In the genomic region with DNA sequence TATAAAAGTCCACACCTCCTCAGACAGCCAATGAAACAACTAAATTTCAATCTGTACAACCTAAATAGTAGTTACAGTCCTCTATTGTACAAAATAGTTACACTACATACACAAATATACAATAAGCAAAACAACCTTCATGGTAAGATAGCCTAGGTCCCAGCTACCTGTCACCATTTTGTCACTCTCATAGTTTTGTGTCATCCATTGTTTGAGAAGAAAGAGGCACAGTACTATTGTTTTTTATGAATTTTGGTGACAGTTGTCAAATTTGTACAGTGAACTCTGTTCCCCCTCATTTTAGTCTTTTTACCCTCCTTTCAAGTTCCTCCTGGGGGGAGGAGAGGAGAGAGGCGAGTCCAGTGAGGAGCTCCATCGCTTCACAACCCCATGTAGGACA, we compare ENCODE assay signal across 10 cellular contexts.
DNase-seq lines count a peak whose midpoint lies in the region; ATAC-seq and TF ChIP-seq lines count a peak whose summit lies in the region.
"Had no signal": no experiment of that assay in that cellular context is flagged by ENCODE, and none has a peak within 500 bp of the region (broad histone marks: within the 10 kb centered on the region; RNA-seq: fewer than 3 reads in every experiment).

No MANE protein-coding gene starts in this region.

- peaks cover 16% of the 10 kb centered on the region for H3K36me3 ChIP-seq in OCI-LY1 (ENCODE audit: insufficient read depth, low read length)
- H3K36me3 ChIP-seq in esophagus (ENCODE audit: control insufficient read depth in 2 of 2, insufficient read depth in 2 of 2, low read length in 1 of 2) = peaks cover 3 to 6% of the 10 kb centered on the region in 2 donors
- H3K36me3 ChIP-seq in neural cell (ENCODE audit: insufficient read depth, low read length) = peaks cover 5% of the 10 kb centered on the region

- H3K27ac ChIP-seq in 22Rv1 (peak overlapping the region; percentile 97), OCI-LY1 (ENCODE audit: low read depth, low read length, poor library complexity, severe bottlenecking) (peak overlapping the region; percentile 20), esophagus (ENCODE audit: low read depth in 2 of 2, low read length in 1 of 2) (no peak overlapping the region), neural cell (ENCODE audit: low read length) (peak overlapping the region; percentile 99)

- no peaks in the 10 kb centered on the region for H3F3A ChIP-seq in OCI-LY1 (ENCODE audit: insufficient read depth, low read length)
- peaks cover 7% of the 10 kb centered on the region for H3F3A ChIP-seq in neural cell (ENCODE audit: insufficient read depth, low read length, poor library complexity, severe bottlenecking)

- no peaks in the 10 kb centered on the region for H3K9me3 ChIP-seq in OCI-LY1 (ENCODE audit: low read length)
- no peaks in the 10 kb centered on the region for H3K9me3 ChIP-seq in esophagus (ENCODE audit: control insufficient read depth in 2 of 2, insufficient read depth in 1 of 2, low read depth in 1 of 2, low read length in 1 of 2)
- H3K9me3 ChIP-seq in neural cell (ENCODE audit: low read length) = no peaks in the 10 kb centered on the region

- H3K9ac ChIP-seq in OCI-LY1 (ENCODE audit: low read length) = no peak overlapping the region
- H3K9ac ChIP-seq in neural cell (ENCODE audit: low read length) = peak overlapping the region; percentile 85

- H3K4me3 ChIP-seq in OCI-LY1 (ENCODE audit: low read depth, low read length, poor library complexity, severe bottlenecking) (no peak overlapping the region), esophagus (ENCODE audit: low read depth in 1 of 2, low read length in 2 of 2) (peak overlapping the region; percentile 30 to 88), neural cell (ENCODE audit: low read length) (peak overlapping the region; percentile 74)

- intact Hi-C loops in sciatic nerve (cut with DNase I) = loop anchor here (10.0 kb wide), 2 partner anchors 389 to 529 kb away; no protein-coding TSS in a partner anchor

- H3K4me2 ChIP-seq in OCI-LY1 (ENCODE audit: low read length) (no peak overlapping the region), neural cell (ENCODE audit: low read length) (peak overlapping the region; percentile 98)

- no peak for TF ChIP-seq EP300 in neural cell (conservative IDR thresholded peaks at IDR 0.05; ENCODE audit: poor library complexity, severe bottlenecking)

- WGBS in esophagus, 2 donors = 59 to 68% methylated on average over 2 of the region's 2 CpGs

- TF ChIP-seq RAD21 in neural cell (conservative IDR thresholded peaks at IDR 0.05) = no peak

- H3K27me3 ChIP-seq in OCI-LY1 (ENCODE audit: insufficient read depth, low read length) = no peaks in the 10 kb centered on the region
- no peaks in the 10 kb centered on the region for H3K27me3 ChIP-seq in esophagus (ENCODE audit: control insufficient read depth in 1 of 2, insufficient read depth in 2 of 2, low read length in 2 of 2)
- H3K27me3 ChIP-seq in neural cell (ENCODE audit: insufficient read depth, low read depth, low read length) = no peaks in the 10 kb centered on the region

- DNase-seq in NCI-H524 treated with DMSO at 0.1 percent for 48 hours (lab: John Stamatoyannopoulos, UW) (no peak), NCI-H2171 treated with DMSO at 0.1 percent for 48 hours (lab: John Stamatoyannopoulos, UW) (no peak), sciatic nerve (ENCODE audit: low spot score) (no peak), DMS79 treated with DMSO at 0.1 percent for 48 hours (lab: John Stamatoyannopoulos, UW) (no peak)
- DNase-seq: activated CD4-positive, alpha-beta T cell treated with anti-CD3 and anti-CD28 coated beads, Interleukin-2, amount 10 ng/mL, durations not matched to agents 7 days and 5 days; Karpas-422 had no signal

- no peak overlapping the region for H2AFZ ChIP-seq in OCI-LY1 (ENCODE audit: low read length)
- H2AFZ ChIP-seq in neural cell (ENCODE audit: low read depth, low read length) = no peak overlapping the region

- no peak for TF ChIP-seq CTCF in 22Rv1 (IDR thresholded peaks at IDR 0.05)
- no peak for TF ChIP-seq CTCF in OCI-LY1 (IDR thresholded peaks at IDR 0.05; ENCODE audit: low read length)
- TF ChIP-seq CTCF in neural cell (IDR thresholded peaks at IDR 0.05; ENCODE audit: poor library complexity, severe bottlenecking) = no peak

- H3K9me2 ChIP-seq in OCI-LY1 (ENCODE audit: low read depth, low read length) = no peaks in the 10 kb centered on the region
- no peaks in the 10 kb centered on the region for H3K9me2 ChIP-seq in neural cell (ENCODE audit: insufficient read depth, low read length)

- H3K79me2 ChIP-seq in OCI-LY1 (ENCODE audit: insufficient read depth, low read length) = no peaks in the 10 kb centered on the region
- peaks cover 47% of the 10 kb centered on the region for H3K79me2 ChIP-seq in neural cell (replicated peaks; ENCODE audit: insufficient read depth, low read length)

- no peak for ATAC-seq in sciatic nerve

- H4K20me1 ChIP-seq in OCI-LY1 (ENCODE audit: insufficient read depth, low read length) (no peaks in the 10 kb centered on the region), neural cell (ENCODE audit: insufficient read depth) (peaks cover 18% of the 10 kb centered on the region)

- peaks cover 23% of the 10 kb centered on the region for H3K4me1 ChIP-seq in OCI-LY1 (ENCODE audit: insufficient read depth, low read length, severe bottlenecking)
- no peaks in the 10 kb centered on the region for H3K4me1 ChIP-seq in esophagus (ENCODE audit: control insufficient read depth in 2 of 2, insufficient read depth in 2 of 2, low read length in 1 of 2)

TF ChIP-seq in neural cell, 6 proteins besides CTCF, POLR2A, EP300 and RAD21:
- TF ChIP-seq MXI1 (conservative IDR thresholded peaks at IDR 0.05; ENCODE audit: poor library complexity, severe bottlenecking) = no peak
- TF ChIP-seq EZH2 (IDR thresholded peaks at IDR 0.05; ENCODE audit: borderline replicate concordance, insufficient read depth, low read length, poor library complexity, severe bottlenecking) = no peak
- no peak for TF ChIP-seq POLR2AphosphoS5 (IDR thresholded peaks at IDR 0.05)
- TF ChIP-seq, protein P1, sequence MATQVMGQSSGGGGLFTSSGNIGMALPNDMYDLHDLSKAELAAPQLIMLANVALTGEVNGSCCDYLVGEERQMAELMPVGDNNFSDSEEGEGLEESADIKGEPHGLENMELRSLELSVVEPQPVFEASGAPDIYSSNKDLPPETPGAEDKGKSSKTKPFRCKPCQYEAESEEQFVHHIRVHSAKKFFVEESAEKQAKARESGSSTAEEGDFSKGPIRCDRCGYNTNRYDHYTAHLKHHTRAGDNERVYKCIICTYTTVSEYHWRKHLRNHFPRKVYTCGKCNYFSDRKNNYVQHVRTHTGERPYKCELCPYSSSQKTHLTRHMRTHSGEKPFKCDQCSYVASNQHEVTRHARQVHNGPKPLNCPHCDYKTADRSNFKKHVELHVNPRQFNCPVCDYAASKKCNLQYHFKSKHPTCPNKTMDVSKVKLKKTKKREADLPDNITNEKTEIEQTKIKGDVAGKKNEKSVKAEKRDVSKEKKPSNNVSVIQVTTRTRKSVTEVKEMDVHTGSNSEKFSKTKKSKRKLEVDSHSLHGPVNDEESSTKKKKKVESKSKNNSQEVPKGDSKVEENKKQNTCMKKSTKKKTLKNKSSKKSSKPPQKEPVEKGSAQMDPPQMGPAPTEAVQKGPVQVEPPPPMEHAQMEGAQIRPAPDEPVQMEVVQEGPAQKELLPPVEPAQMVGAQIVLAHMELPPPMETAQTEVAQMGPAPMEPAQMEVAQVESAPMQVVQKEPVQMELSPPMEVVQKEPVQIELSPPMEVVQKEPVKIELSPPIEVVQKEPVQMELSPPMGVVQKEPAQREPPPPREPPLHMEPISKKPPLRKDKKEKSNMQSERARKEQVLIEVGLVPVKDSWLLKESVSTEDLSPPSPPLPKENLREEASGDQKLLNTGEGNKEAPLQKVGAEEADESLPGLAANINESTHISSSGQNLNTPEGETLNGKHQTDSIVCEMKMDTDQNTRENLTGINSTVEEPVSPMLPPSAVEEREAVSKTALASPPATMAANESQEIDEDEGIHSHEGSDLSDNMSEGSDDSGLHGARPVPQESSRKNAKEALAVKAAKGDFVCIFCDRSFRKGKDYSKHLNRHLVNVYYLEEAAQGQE (IDR thresholded peaks at IDR 0.05; ENCODE audit: borderline replicate concordance) = no peak
- TF ChIP-seq SMC3 (conservative IDR thresholded peaks at IDR 0.05; ENCODE audit: poor library complexity) = no peak
- no peak for TF ChIP-seq TAF1 (IDR thresholded peaks at IDR 0.05; ENCODE audit: low read depth)

Comparison
In these comparisons a context has a peak if more than half of its experiments do, and no peak if none do; other contexts are left out.
1. H3K27ac ChIP-seq: peak in 22Rv1 (single experiment), OCI-LY1 (single experiment) and neural cell (single experiment); none in esophagus (0 of 2).